In the genomic region with DNA sequence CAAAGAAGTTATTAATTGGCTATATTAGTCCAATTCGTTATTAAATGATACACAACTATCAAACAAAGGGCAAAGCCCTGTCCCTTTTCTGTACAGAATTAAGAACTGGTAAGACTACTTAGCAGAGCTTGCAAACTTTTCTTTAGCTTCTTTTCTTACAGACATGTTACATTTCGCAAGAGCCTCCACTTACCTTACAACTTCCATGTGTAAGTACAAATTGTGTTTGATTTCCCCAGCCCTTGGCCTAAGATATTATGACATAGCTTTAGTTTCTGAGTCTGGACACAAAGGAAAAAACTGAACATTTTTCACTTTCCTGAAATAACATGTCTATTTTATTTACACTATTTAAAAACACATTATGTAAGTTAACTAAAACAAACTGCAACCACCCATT, we compare ENCODE assay signal across 8 cellular contexts. TPM values are rescaled to one million over a fixed set of nuclear protein-coding genes. Genes with fewer than 3 reads are reported as not detected.
DNase-seq lines count a peak whose midpoint lies in the region; ATAC-seq and TF ChIP-seq lines count a peak whose summit lies in the region.

No MANE protein-coding gene starts in this region.

- no peaks in the 10 kb centered on the region for H3K9me3 Mint-ChIP-seq in activated naive CD4-positive, alpha-beta T cell treated with anti-CD3 and anti-CD28 coated beads for 36 hours
- no peaks in the 10 kb centered on the region for H3K9me3 Mint-ChIP-seq in memory B cell
- no peaks in the 10 kb centered on the region for H3K9me3 Mint-ChIP-seq in type B pancreatic cell

- no peak for TF ChIP-seq CTCF in astrocyte of the spinal cord (IDR thresholded peaks at IDR 0.05; ENCODE audit: low read depth, low read length)
- no peak for TF ChIP-seq CTCF in type B pancreatic cell (conservative IDR thresholded peaks at IDR 0.05)

- CTCF ChIA-PET in activated naive CD4-positive, alpha-beta T cell treated with anti-CD3 and anti-CD28 coated beads for 36 hours (lab: Charles Lee) = interaction anchor here (0.8 to 2.6 kb wide), 5 partner anchors 11 to 80 kb away, joined by 3 to 11 read pairs (median 3); partner anchors contain the start of gene ATP5MC2

- H3K4me3 Mint-ChIP-seq in activated naive CD4-positive, alpha-beta T cell treated with anti-CD3 and anti-CD28 coated beads for 36 hours = peak overlapping the region; percentile 97
- no peak overlapping the region for H3K4me3 Mint-ChIP-seq in memory B cell
- H3K4me3 Mint-ChIP-seq in type B pancreatic cell = peak overlapping the region; percentile 98

- peak overlapping the region; percentile 90 for H3K4me3 ChIP-seq in astrocyte of the spinal cord (ENCODE audit: low read depth, low read length)

- intact Hi-C loops in activated naive CD4-positive, alpha-beta T cell treated with anti-CD3 and anti-CD28 coated beads for 36 hours (cut with micrococcal nuclease) = no loop called here

- peak overlapping the region; percentile 96 for H3K27ac Mint-ChIP-seq in activated naive CD4-positive, alpha-beta T cell treated with anti-CD3 and anti-CD28 coated beads for 36 hours
- H3K27ac Mint-ChIP-seq in memory B cell = peak overlapping the region; percentile 93
- peak overlapping the region; percentile 95 for H3K27ac Mint-ChIP-seq in type B pancreatic cell

- DNase-seq in activated naive CD4-positive, alpha-beta T cell treated with anti-CD3 and anti-CD28 coated beads for 36 hours = no peak
- DNase-seq in activated naive CD4-positive, alpha-beta T cell treated with anti-CD3 and anti-CD28 coated beads, Interleukin-2, amount 50 U/mL, for 16 hours = no peak
- DNase-seq in astrocyte of the spinal cord (ENCODE audit: low read depth, low spot score) (peak; percentile 23), memory B cell (ENCODE audit: low spot score in 2 of 2) (no peak), type B pancreatic cell (ENCODE audit: extremely low spot score, unreplicated experiment) (no peak), 8988T (no peak), NCI-H2081 (lab: John Stamatoyannopoulos, UW) (no peak)

- H3K4me1 Mint-ChIP-seq in activated naive CD4-positive, alpha-beta T cell treated with anti-CD3 and anti-CD28 coated beads for 36 hours (ENCODE audit: low read depth) = peaks cover 44% of the 10 kb centered on the region
- H3K4me1 Mint-ChIP-seq in memory B cell = peaks cover 26% of the 10 kb centered on the region
- peaks cover 28% of the 10 kb centered on the region for H3K4me1 Mint-ChIP-seq in type B pancreatic cell (ENCODE audit: unreplicated experiment)

- H3K36me3 Mint-ChIP-seq in activated naive CD4-positive, alpha-beta T cell treated with anti-CD3 and anti-CD28 coated beads for 36 hours (ENCODE audit: low read depth) = peaks cover 4% of the 10 kb centered on the region
- H3K36me3 Mint-ChIP-seq in memory B cell (peaks cover 2% of the 10 kb centered on the region), type B pancreatic cell (peaks cover 3% of the 10 kb centered on the region)

- H3K27me3 Mint-ChIP-seq in activated naive CD4-positive, alpha-beta T cell treated with anti-CD3 and anti-CD28 coated beads for 36 hours (ENCODE audit: low read depth) = no peaks in the 10 kb centered on the region
- H3K27me3 Mint-ChIP-seq in memory B cell (no peaks in the 10 kb centered on the region), type B pancreatic cell (no peaks in the 10 kb centered on the region)

- in situ Hi-C loops in astrocyte of the spinal cord (cut with HindIII; ENCODE audit: low sequenced_read_pairs) = loop anchor here (10.0 kb wide), 1 partner anchor 50 kb away; the partner anchor contains the start of gene ATP5MC2

- ATAC-seq in memory B cell (ENCODE audit: low read depth) (no peak), GM21526 (IDR thresholded peaks at IDR 0.05; ENCODE audit: low FRiP score, unreplicated experiment) (no peak)

RNA-seq across cellular contexts. Expression of gene ATF7, which starts 1.7 kb away (rescaled TPM):
- total RNA-seq in activated naive CD4-positive, alpha-beta T cell treated with anti-CD3 and anti-CD28 coated beads for 36 hours = 10 to 100 TPM; 19.7 to 19.8 TPM
- total RNA-seq in type B pancreatic cell (ENCODE audit: low replicate concordance) = 28.5 and 42.2 TPM in 2 replicates

RNA-seq across cellular contexts. Expression of gene ATP5MC2, which starts 51.4 kb away (rescaled TPM):
- 100 to 1,000 TPM; 443 to 466 TPM for total RNA-seq in activated naive CD4-positive, alpha-beta T cell treated with anti-CD3 and anti-CD28 coated beads for 36 hours
- 312 and 402 TPM in 2 replicates for total RNA-seq in type B pancreatic cell (ENCODE audit: low replicate concordance)
